Comparison of ENCODE assay signal across 11 cellular contexts in genomic region chr1:151055581-151055980, GRCh38. TPM values are rescaled to one million over a fixed set of nuclear protein-coding genes. Genes with fewer than 3 reads are reported as not detected.
DNase-seq lines count a peak whose midpoint lies in the region; ATAC-seq lines count a peak whose summit lies in the region.
"Had no signal": no experiment of that assay in that cellular context is flagged by ENCODE, and none has a peak within 500 bp of the region (broad histone marks: within the 10 kb centered on the region; RNA-seq: fewer than 3 reads in every experiment).

No MANE protein-coding gene starts in this region.

- no peak overlapping the region for H3K56ac ChIP-seq in mesendoderm (ENCODE audit: low read length)

- peaks cover 38% of the 10 kb centered on the region for H3K79me2 ChIP-seq in mesendoderm (ENCODE audit: control insufficient read depth, insufficient read depth, low read length)

- CTCF ChIA-PET in activated CD8-positive, alpha-beta memory T cell treated with anti-CD3 and anti-CD28 coated beads, Interleukin-2, amount 10 ng/mL, durations not matched to agents 7 days and 5 days (lab: Charles Lee), result interaction anchor here (1.1 to 8.3 kb wide), 6 partner anchors 7 to 44 kb away, joined by 3 to 71 read pairs (median 6); partner anchors contain the start of genes C1orf56 and GABPB2

- peak overlapping the region; percentile 44 to 98 for H3K4me3 ChIP-seq in mucosa of rectum (ENCODE audit: low read length in 2 of 2)
- H3K4me3 ChIP-seq in mesendoderm (ENCODE audit: low read length), result no peak overlapping the region

- peaks cover 20% of the 10 kb centered on the region for H3K79me1 ChIP-seq in mesendoderm (ENCODE audit: low read length)

- no peak overlapping the region for H2AK5ac ChIP-seq in mesendoderm (ENCODE audit: low read length)

- H3K4me1 Mint-ChIP-seq in activated CD8-positive, alpha-beta memory T cell treated with anti-CD3 and anti-CD28 coated beads, Interleukin-2, amount 10 ng/mL, durations not matched to agents 7 days and 5 days, result peaks cover 44% of the 10 kb centered on the region

- peaks cover 72% of the 10 kb centered on the region for H3K36me3 Mint-ChIP-seq in activated CD8-positive, alpha-beta memory T cell treated with anti-CD3 and anti-CD28 coated beads, Interleukin-2, amount 10 ng/mL, durations not matched to agents 7 days and 5 days
- peaks cover 50 to 55% of the 10 kb centered on the region in 2 donors for H3K36me3 Mint-ChIP-seq in activated naive CD4-positive, alpha-beta T cell treated with anti-CD3 and anti-CD28 coated beads, Interleukin-2, amount 50 U/mL, for 72 hours

- H3K27me3 ChIP-seq in mucosa of rectum (ENCODE audit: control insufficient read depth in 2 of 2, insufficient read depth in 2 of 2, low read length in 2 of 2) (no peaks in the 10 kb centered on the region), mesendoderm (ENCODE audit: insufficient read depth, low read length, poor library complexity) (no peaks in the 10 kb centered on the region)

- H3K4me1 ChIP-seq in mucosa of rectum (ENCODE audit: control insufficient read depth in 2 of 2, insufficient read depth in 2 of 2, low read length in 2 of 2) (peaks cover 32 to 43% of the 10 kb centered on the region in 2 donors), mesendoderm (ENCODE audit: control insufficient read depth, low read depth, low read length) (peaks cover 7% of the 10 kb centered on the region)

- H3K9ac ChIP-seq in mucosa of rectum (ENCODE audit: low read depth in 1 of 2, low read length in 2 of 2) (peak overlapping the region in 1 of 2 donors; percentile 48), mesendoderm (ENCODE audit: low read length) (no peak overlapping the region)

- no peak overlapping the region for H2BK15ac ChIP-seq in mesendoderm (replicated peaks; ENCODE audit: low read depth)

- no peaks in the 10 kb centered on the region for H3K9me3 ChIP-seq in mucosa of rectum (ENCODE audit: control insufficient read depth in 2 of 2, low read length in 2 of 2)

- no peak overlapping the region for H2BK120ac ChIP-seq in mesendoderm (ENCODE audit: low read depth, low read length)

- H2BK5ac ChIP-seq in mesendoderm (ENCODE audit: low read length), result no peak overlapping the region

- no peak for DNase-seq in activated CD8-positive, alpha-beta memory T cell treated with anti-CD3 and anti-CD28 coated beads, Interleukin-2, amount 10 ng/mL, durations not matched to agents 7 days and 5 days
- no peak for DNase-seq in activated CD8-positive, alpha-beta memory T cell treated with anti-CD3 and anti-CD28 coated beads for 24 hours
- DNase-seq in activated naive CD4-positive, alpha-beta T cell treated with anti-CD3 and anti-CD28 coated beads, Interleukin-2, amount 50 U/mL, for 72 hours (ENCODE audit: low spot score in 2 of 2), result no peak
- DNase-seq in substantia nigra (lab: John Stamatoyannopoulos, UW) (no peak), UCSD-AML1 (lab: John Stamatoyannopoulos, UW; ENCODE audit: unreplicated experiment) (no peak), mesendoderm (no peak)
- DNase-seq: NCI-H2171 treated with DMSO at 0.1 percent for 48 hours had no signal

- H4K8ac ChIP-seq in mesendoderm (ENCODE audit: low read depth, low read length), result no peak overlapping the region

- H3K4me3 Mint-ChIP-seq in activated CD8-positive, alpha-beta memory T cell treated with anti-CD3 and anti-CD28 coated beads, Interleukin-2, amount 10 ng/mL, durations not matched to agents 7 days and 5 days, result peak overlapping the region; percentile 91

- H3K4me2 ChIP-seq in mesendoderm (ENCODE audit: low read length), result no peak overlapping the region

- no CpG with 5 or more reads among the region's 2 CpGs for WGBS in mesendoderm (ENCODE audit: extremely low coverage, insufficient coverage, low lambda C conversion rate)

- no peak overlapping the region for H3K4ac ChIP-seq in mesendoderm (ENCODE audit: low read depth, low read length)

- H3K27ac ChIP-seq in mucosa of rectum (ENCODE audit: low read depth in 2 of 2, low read length in 2 of 2) (peak overlapping the region; percentile 89 to 96), substantia nigra (ENCODE audit: low read depth, low read length, poor library complexity, severe bottlenecking) (peak overlapping the region; percentile 7), mesendoderm (ENCODE audit: low read depth, low read length) (no peak overlapping the region)

- ATAC-seq in activated CD8-positive, alpha-beta memory T cell treated with anti-CD3 and anti-CD28 coated beads, Interleukin-2, amount 10 ng/mL, durations not matched to agents 7 days and 5 days, result no peak
- ATAC-seq in activated naive CD4-positive, alpha-beta T cell treated with anti-CD3 and anti-CD28 coated beads, Interleukin-2, amount 50 U/mL, for 72 hours, result no peak
- ATAC-seq in HG03571 (IDR thresholded peaks at IDR 0.05; ENCODE audit: unreplicated experiment), result no peak

- no peaks in the 10 kb centered on the region for H3K9me3 Mint-ChIP-seq in activated CD8-positive, alpha-beta memory T cell treated with anti-CD3 and anti-CD28 coated beads, Interleukin-2, amount 10 ng/mL, durations not matched to agents 7 days and 5 days (ENCODE audit: low read depth)
- H3K9me3 Mint-ChIP-seq in activated naive CD4-positive, alpha-beta T cell treated with anti-CD3 and anti-CD28 coated beads, Interleukin-2, amount 50 U/mL, for 72 hours, result no peaks in the 10 kb centered on the region

- no peaks in the 10 kb centered on the region for H3K27me3 Mint-ChIP-seq in activated CD8-positive, alpha-beta memory T cell treated with anti-CD3 and anti-CD28 coated beads, Interleukin-2, amount 10 ng/mL, durations not matched to agents 7 days and 5 days

- H3K27ac Mint-ChIP-seq in activated CD8-positive, alpha-beta memory T cell treated with anti-CD3 and anti-CD28 coated beads, Interleukin-2, amount 10 ng/mL, durations not matched to agents 7 days and 5 days, result peak overlapping the region; percentile 96
- peak overlapping the region; percentile 98 to 99 for H3K27ac Mint-ChIP-seq in activated naive CD4-positive, alpha-beta T cell treated with anti-CD3 and anti-CD28 coated beads, Interleukin-2, amount 50 U/mL, for 72 hours

- H3K36me3 ChIP-seq in mucosa of rectum (ENCODE audit: control insufficient read depth in 2 of 2, insufficient read depth in 2 of 2, low read length in 2 of 2), result peaks cover 35 to 44% of the 10 kb centered on the region in 2 donors
- H3K36me3 ChIP-seq in mesendoderm (ENCODE audit: control insufficient read depth, insufficient read depth, low read length), result peaks cover 21% of the 10 kb centered on the region

- H4K5ac ChIP-seq in mesendoderm (ENCODE audit: low read length), result no peak overlapping the region

- no peak overlapping the region for H3K18ac ChIP-seq in mesendoderm (ENCODE audit: low read length)

- H3K23ac ChIP-seq in mesendoderm (ENCODE audit: low read length), result no peak overlapping the region

RNA-seq across cellular contexts. Expression of gene CDC42SE1, which starts 3.8 kb away (rescaled TPM):
- total RNA-seq in activated CD8-positive, alpha-beta memory T cell treated with anti-CD3 and anti-CD28 coated beads, Interleukin-2, amount 10 ng/mL, durations not matched to agents 7 days and 5 days, result 100 to 1,000 TPM; 214 to 235 TPM
- 100 to 1,000 TPM; 104 to 166 TPM for total RNA-seq in activated naive CD4-positive, alpha-beta T cell treated with anti-CD3 and anti-CD28 coated beads, Interleukin-2, amount 50 U/mL, for 72 hours
- polyA plus RNA-seq in mesendoderm (2013, experiment 1 of 2), result 61.2 TPM
- 61.4 TPM for polyA plus RNA-seq in mesendoderm (2013, experiment 2 of 2)

RNA-seq across cellular contexts. Expression of gene MLLT11, which starts 4.6 kb away (rescaled TPM):
- total RNA-seq in activated CD8-positive, alpha-beta memory T cell treated with anti-CD3 and anti-CD28 coated beads, Interleukin-2, amount 10 ng/mL, durations not matched to agents 7 days and 5 days, result 1 to 10 TPM; 4.1 to 5.0 TPM
- 1 to 10 TPM; 5.6 TPM for total RNA-seq in activated naive CD4-positive, alpha-beta T cell treated with anti-CD3 and anti-CD28 coated beads, Interleukin-2, amount 50 U/mL, for 72 hours
- polyA plus RNA-seq in mesendoderm (2013, experiment 1 of 2), result 47.4 TPM
- 49.3 TPM for polyA plus RNA-seq in mesendoderm (2013, experiment 2 of 2)

RNA-seq across cellular contexts. Expression of gene C1orf56, which starts 8.0 kb away (rescaled TPM):
- total RNA-seq in activated CD8-positive, alpha-beta memory T cell treated with anti-CD3 and anti-CD28 coated beads, Interleukin-2, amount 10 ng/mL, durations not matched to agents 7 days and 5 days, result 1 to 10 TPM; 1.2 to 2.0 TPM
- total RNA-seq in activated naive CD4-positive, alpha-beta T cell treated with anti-CD3 and anti-CD28 coated beads, Interleukin-2, amount 50 U/mL, for 72 hours, result 1 to 10 TPM in 1 of 2 donors, under 1 TPM in 1; 0.91 to 1.0 TPM
- 1.7 TPM for polyA plus RNA-seq in mesendoderm (2013, experiment 1 of 2)
- 1.7 TPM for polyA plus RNA-seq in mesendoderm (2013, experiment 2 of 2)

RNA-seq across cellular contexts. Expression of gene GABPB2, which starts 15.0 kb away (rescaled TPM):
- 10 to 100 TPM; 20.0 to 23.9 TPM for total RNA-seq in activated CD8-positive, alpha-beta memory T cell treated with anti-CD3 and anti-CD28 coated beads, Interleukin-2, amount 10 ng/mL, durations not matched to agents 7 days and 5 days
- total RNA-seq in activated naive CD4-positive, alpha-beta T cell treated with anti-CD3 and anti-CD28 coated beads, Interleukin-2, amount 50 U/mL, for 72 hours, result 10 to 100 TPM in 1 of 2 donors, 1 to 10 TPM in 1; 5.6 to 14.1 TPM
- 2.1 TPM for polyA plus RNA-seq in mesendoderm (2013, experiment 1 of 2)
- 3.1 TPM for polyA plus RNA-seq in mesendoderm (2013, experiment 2 of 2)

RNA-seq across cellular contexts. Expression of gene BNIPL, which starts 19.2 kb away (rescaled TPM):
- total RNA-seq in activated CD8-positive, alpha-beta memory T cell treated with anti-CD3 and anti-CD28 coated beads, Interleukin-2, amount 10 ng/mL, durations not matched to agents 7 days and 5 days, result 1 to 10 TPM; 1.0 to 2.0 TPM
- total RNA-seq in activated naive CD4-positive, alpha-beta T cell treated with anti-CD3 and anti-CD28 coated beads, Interleukin-2, amount 50 U/mL, for 72 hours, result 1 to 10 TPM in 1 of 2 donors, under 1 TPM in 1; 0.89 to 3.1 TPM
- 2.2 TPM for polyA plus RNA-seq in mesendoderm (2013, experiment 1 of 2)
- 2.0 TPM for polyA plus RNA-seq in mesendoderm (2013, experiment 2 of 2)
- total RNA-seq: epithelial cell of proximal tubule, HT1080 had no signal
